In the genomic region with DNA sequence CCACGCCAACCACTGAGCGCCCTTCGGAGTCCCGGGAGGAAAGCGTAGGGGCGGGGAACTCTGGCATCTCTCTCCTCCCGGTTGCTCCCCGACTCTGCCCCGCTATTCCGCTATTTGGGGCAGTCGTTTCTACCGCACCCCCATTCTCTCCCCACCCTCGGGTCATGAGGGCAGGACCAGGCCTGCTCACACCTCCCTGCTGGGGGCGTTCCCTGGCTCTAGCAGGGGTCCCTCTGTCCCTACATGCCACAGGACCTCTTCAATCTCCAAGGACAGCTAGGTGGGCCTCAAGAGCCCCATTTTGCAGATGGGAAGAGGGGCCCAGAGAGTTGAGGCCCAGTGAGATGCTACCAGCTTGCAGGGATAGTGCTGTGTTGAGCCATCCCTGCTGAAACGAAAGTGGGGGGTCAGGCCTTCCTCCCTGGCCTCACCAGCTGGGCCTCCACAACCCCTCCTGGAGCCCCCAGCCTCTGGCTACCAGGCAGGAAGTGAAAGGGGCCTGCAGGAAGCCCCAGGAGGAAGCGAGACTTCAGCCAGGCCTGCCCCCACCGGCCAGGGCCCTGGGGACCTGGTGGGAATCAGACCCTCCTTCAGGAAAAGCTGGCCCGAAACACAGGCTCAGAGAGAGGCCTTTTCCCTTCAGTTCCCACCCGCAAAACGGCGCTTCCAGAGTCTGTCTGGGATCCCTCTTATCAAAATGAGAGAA, we compare ENCODE assay signal across 9 cellular contexts. TPM values are rescaled to one million over a fixed set of nuclear protein-coding genes. Genes with fewer than 3 reads are reported as not detected.
DNase-seq lines count a peak whose midpoint lies in the region; ATAC-seq and TF ChIP-seq lines count a peak whose summit lies in the region.
"Had no signal": no experiment of that assay in that cellular context is flagged by ENCODE, and none has a peak within 500 bp of the region (broad histone marks: within the 10 kb centered on the region; RNA-seq: fewer than 3 reads in every experiment).

No MANE protein-coding gene starts in this region.

- DNase-seq in dorsolateral prefrontal cortex (peak in 1 of 10 donors; percentile 49), T-helper 9 cell (no peak), foreskin fibroblast (no peak)
- no peak for DNase-seq in activated CD4-positive, alpha-beta T cell treated with anti-CD3 and anti-CD28 coated beads for 48 hours

- H3K36me3 Mint-ChIP-seq in stimulated activated memory B cell treated with anti-CD40 and anti-IgM and Interleukin-4, amounts not matched to agents 10 μg/mL and 1 μg/mL and 100 μg/mL, for 72 hours, result peaks cover 35% of the 10 kb centered on the region

- H3K27me3 ChIP-seq in dorsolateral prefrontal cortex, result peaks cover 0 to 21% (median 5%) of the 10 kb centered on the region in 45 donors

- H3K4me3 ChIP-seq in dorsolateral prefrontal cortex, result peak overlapping the region in 48 of 59 donors; percentile 36 to 72 (median 58)
- H3K4me3 ChIP-seq in foreskin fibroblast (ENCODE audit: low read depth in 1 of 2, low read length in 2 of 2), result no peak overlapping the region

- no peaks in the 10 kb centered on the region for H3K9me3 Mint-ChIP-seq in stimulated activated memory B cell treated with anti-CD40 and anti-IgM and Interleukin-4, amounts not matched to agents 10 μg/mL and 1 μg/mL and 100 μg/mL, for 72 hours

- peak; percentile 14 for ATAC-seq in GM19324 (IDR thresholded peaks at IDR 0.05; ENCODE audit: low FRiP score, unreplicated experiment)
- peak; percentile 20 for ATAC-seq in HG02973 (IDR thresholded peaks at IDR 0.05; ENCODE audit: unreplicated experiment)
- peak; percentile 38 for ATAC-seq in stimulated activated memory B cell treated with anti-CD40 and anti-IgM and Interleukin-4, amounts not matched to agents 10 μg/mL and 1 μg/mL and 100 μg/mL, for 72 hours
- no peak for ATAC-seq in GM18873 (IDR thresholded peaks at IDR 0.05; ENCODE audit: low FRiP score, unreplicated experiment)

- TF ChIP-seq CTCF in dorsolateral prefrontal cortex (IDR thresholded peaks at IDR 0.05 in 54 of 56, conservative IDR thresholded peaks at IDR 0.05 in 2 of 56; ENCODE audit: low read depth in 1 of 56, partially characterized antibody in 56 of 56), result no peak
- no peak for TF ChIP-seq CTCF in foreskin fibroblast (IDR thresholded peaks at IDR 0.05; ENCODE audit: low read depth, low read length)

- H3K27ac Mint-ChIP-seq in stimulated activated memory B cell treated with anti-CD40 and anti-IgM and Interleukin-4, amounts not matched to agents 10 μg/mL and 1 μg/mL and 100 μg/mL, for 72 hours, result peak overlapping the region; percentile 96

- H3K4me3 Mint-ChIP-seq in stimulated activated memory B cell treated with anti-CD40 and anti-IgM and Interleukin-4, amounts not matched to agents 10 μg/mL and 1 μg/mL and 100 μg/mL, for 72 hours, result peak overlapping the region; percentile 73

- no peaks in the 10 kb centered on the region for H3K27me3 Mint-ChIP-seq in stimulated activated memory B cell treated with anti-CD40 and anti-IgM and Interleukin-4, amounts not matched to agents 10 μg/mL and 1 μg/mL and 100 μg/mL, for 72 hours

- peak overlapping the region in 24 of 59 donors; percentile 1 to 71 (median 44) for H3K27ac ChIP-seq in dorsolateral prefrontal cortex

- H3K4me1 Mint-ChIP-seq in stimulated activated memory B cell treated with anti-CD40 and anti-IgM and Interleukin-4, amounts not matched to agents 10 μg/mL and 1 μg/mL and 100 μg/mL, for 72 hours, result peaks cover 88% of the 10 kb centered on the region

- intact Hi-C loops in dorsolateral prefrontal cortex (cut with DNase I), result no loop called here

RNA-seq across cellular contexts. Expression of gene SHISA8, which starts 5.5 kb away (rescaled TPM):
- total RNA-seq in dorsolateral prefrontal cortex, result 1 to 10 TPM in 117 of 120 experiments, under 1 TPM in 2, not detected in 1; 0.79 to 7.2 (median 2.8) TPM
- total RNA-seq: renal cortical epithelial cell had no signal

RNA-seq across cellular contexts. Expression of gene TNFRSF13C, which starts 6.2 kb away (rescaled TPM):
- 1 to 10 TPM in 78 of 120 experiments, under 1 TPM in 42; 0.13 to 5.8 (median 1.2) TPM for total RNA-seq in dorsolateral prefrontal cortex

RNA-seq across cellular contexts. Expression of gene CENPM, which starts 26.5 kb away (rescaled TPM):
- 1 to 10 TPM in 53 of 120 experiments, under 1 TPM in 26, not detected in 41; 0.49 to 3.3 (median 1.4) TPM for total RNA-seq in dorsolateral prefrontal cortex

RNA-seq across cellular contexts. Expression of gene SEPTIN3, which starts 48.8 kb away (rescaled TPM):
- 100 to 1,000 TPM in 119 of 120 experiments, 10 to 100 TPM in 1; 90.5 to 406 (median 293) TPM for total RNA-seq in dorsolateral prefrontal cortex

Comparison
In these comparisons a context has a peak if more than half of its experiments do, and no peak if none do; other contexts are left out.
1. H3K4me3 ChIP-seq: peak in dorsolateral prefrontal cortex (48 of 59); none in foreskin fibroblast (0 of 2).